ENCODE assay signal across 24 cellular contexts in the genomic region with DNA sequence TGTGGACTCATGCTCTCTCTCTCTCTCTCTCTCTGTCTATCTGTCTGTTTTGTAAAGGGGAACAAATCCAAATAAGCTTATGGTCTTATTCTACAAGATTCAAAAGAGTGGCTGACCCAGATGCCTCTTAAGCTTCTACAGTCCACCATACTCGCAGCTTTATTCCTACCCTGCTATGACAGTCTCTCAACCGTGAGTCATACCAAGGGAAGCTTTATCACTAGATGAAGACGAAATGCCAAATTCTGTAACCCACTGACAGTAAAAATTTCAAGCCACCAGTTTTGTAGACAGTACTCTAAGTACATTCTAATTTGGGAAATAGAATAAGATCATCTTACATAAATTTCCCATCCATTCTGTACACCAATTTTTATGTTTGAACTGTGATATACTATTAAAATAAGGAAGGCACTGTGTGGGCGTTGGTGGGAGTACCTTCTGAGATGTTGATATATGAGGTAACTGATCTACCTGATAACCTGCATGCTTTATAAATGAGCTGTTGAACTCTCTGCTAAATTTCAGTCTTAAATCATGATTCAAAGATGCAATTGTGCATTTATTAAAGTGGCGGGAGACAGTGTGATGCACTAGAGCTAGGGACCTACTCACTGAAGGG.
DNase-seq lines count a peak whose midpoint lies in the region; ATAC-seq and TF ChIP-seq lines count a peak whose summit lies in the region.
"Had no signal": no experiment of that assay in that cellular context is flagged by ENCODE, and none has a peak within 500 bp of the region (broad histone marks: within the 10 kb centered on the region; RNA-seq: fewer than 3 reads in every experiment).

No MANE protein-coding gene starts in this region.

- H3F3A ChIP-seq in smooth muscle cell (ENCODE audit: low read depth) = no peaks in the 10 kb centered on the region

- H3K4me1 Mint-ChIP-seq in CD8-positive, alpha-beta T cell (ENCODE audit: low read depth) = no peaks in the 10 kb centered on the region
- H3K4me1 Mint-ChIP-seq: CD14-positive monocyte had no signal

- no peak overlapping the region for H3K4me3 ChIP-seq in IMR-90 (ENCODE audit: insufficient read depth, low read depth, low read length)
- H3K4me3 ChIP-seq in RWPE2 (ENCODE audit: severe bottlenecking) = no peak overlapping the region
- no peak overlapping the region for H3K4me3 ChIP-seq in fibroblast of the aortic adventitia (ENCODE audit: low read depth, low read length)
- H3K4me3 ChIP-seq in smooth muscle cell = no peak overlapping the region
- no peak overlapping the region for H3K4me3 ChIP-seq in CD8-positive, alpha-beta T cell (ENCODE audit: low read depth, low read length)
- H3K4me3 ChIP-seq: lung, testis had no signal

- H3K4ac ChIP-seq in IMR-90 (ENCODE audit: low read depth, low read length) = no peak overlapping the region

- TF ChIP-seq RAD21 in IMR-90 (IDR thresholded peaks at IDR 0.05; ENCODE audit: low read length) = no peak

- no peak for TF ChIP-seq CTCF in IMR-90 (conservative IDR thresholded peaks at IDR 0.05; ENCODE audit: low read depth, low read length)
- no peak for TF ChIP-seq CTCF in RWPE2 (IDR thresholded peaks at IDR 0.05; ENCODE audit: poor library complexity, severe bottlenecking)
- TF ChIP-seq CTCF in fibroblast of the aortic adventitia (IDR thresholded peaks at IDR 0.05; ENCODE audit: insufficient read depth, low read length) = no peak
- no peak for TF ChIP-seq CTCF in smooth muscle cell (IDR thresholded peaks at IDR 0.05; ENCODE audit: borderline replicate concordance, insufficient read depth, poor library complexity, severe bottlenecking)
- TF ChIP-seq CTCF in CD8-positive, alpha-beta T cell (IDR thresholded peaks at IDR 0.05) = no peak

- dilution Hi-C loops in IMR-90 (cut with HindIII; ENCODE audit: low sequenced_read_pairs, unreplicated experiment) = no loop called here

- no peak overlapping the region for H3K27ac Mint-ChIP-seq in CD8-positive, alpha-beta T cell
- H3K27ac Mint-ChIP-seq: CD14-positive monocyte, IgD-negative memory B cell had no signal

- no peak overlapping the region for H4K8ac ChIP-seq in IMR-90 (ENCODE audit: low read depth in 2 of 2, low read length in 2 of 2)

- no peak overlapping the region for H2BK5ac ChIP-seq in IMR-90 (ENCODE audit: low read depth, low read length, poor library complexity, severe bottlenecking)

- no peak overlapping the region for H3K4me3 Mint-ChIP-seq in CD8-positive, alpha-beta T cell
- H3K4me3 Mint-ChIP-seq: CD14-positive monocyte, IgD-negative memory B cell had no signal

- TF ChIP-seq POLR2A in IMR-90 (IDR thresholded peaks at IDR 0.05; ENCODE audit: low read depth, low read length) = no peak

- H3K23ac ChIP-seq in IMR-90 (ENCODE audit: low read depth, low read length) = no peak overlapping the region

- H3K9ac ChIP-seq in IMR-90 (ENCODE audit: low read depth, low read length) = no peak overlapping the region
- peak overlapping the region; percentile 11 for H3K9ac ChIP-seq in smooth muscle cell (ENCODE audit: low read depth)

- H3K56ac ChIP-seq in IMR-90 (ENCODE audit: extremely low read depth, insufficient read depth, low read length) = no peak overlapping the region

- no peak overlapping the region for H2AK5ac ChIP-seq in IMR-90 (ENCODE audit: low read depth, low read length)

- no peaks in the 10 kb centered on the region for H3K79me2 ChIP-seq in smooth muscle cell (ENCODE audit: low read depth)

- H2BK120ac ChIP-seq in IMR-90 (ENCODE audit: low read depth, low read length) = peak overlapping the region; percentile 13; the same call in 1 of the 2 replicates

- H4K20me1 ChIP-seq in IMR-90 (ENCODE audit: insufficient read depth, low read length) (no peaks in the 10 kb centered on the region), smooth muscle cell (ENCODE audit: low read depth) (no peaks in the 10 kb centered on the region)

- peaks cover 2% of the 10 kb centered on the region for H3K27me3 Mint-ChIP-seq in CD8-positive, alpha-beta T cell (ENCODE audit: low read depth)

- H3K9me3 ChIP-seq in IMR-90 (ENCODE audit: control insufficient read depth, insufficient read depth, low read length) (no peaks in the 10 kb centered on the region), RWPE2 (ENCODE audit: severe bottlenecking) (no peaks in the 10 kb centered on the region), smooth muscle cell (replicated peaks; ENCODE audit: low read depth) (no peaks in the 10 kb centered on the region)
- H3K9me3 ChIP-seq in CD8-positive, alpha-beta T cell (ENCODE audit: low read length) = no peaks in the 10 kb centered on the region
- H3K9me3 ChIP-seq: neutrophil, testis had no signal

- intact Hi-C loops in IMR-90 (cut with micrococcal nuclease) = no loop called here
- intact Hi-C loops in CD8-positive, alpha-beta T cell (cut with DNase I, micrococcal nuclease) = no loop called here

- no peaks in the 10 kb centered on the region for H3K79me1 ChIP-seq in IMR-90 (ENCODE audit: low read depth in 1 of 2, low read length in 2 of 2)

- H2AFZ ChIP-seq in IMR-90 (replicated peaks; ENCODE audit: low read length, poor library complexity) (no peak overlapping the region), smooth muscle cell (ENCODE audit: low read depth) (no peak overlapping the region)

- no peaks in the 10 kb centered on the region for H3K4me1 ChIP-seq in IMR-90 (ENCODE audit: control insufficient read depth, insufficient read depth, low read length)
- peaks cover 4% of the 10 kb centered on the region for H3K4me1 ChIP-seq in RWPE2 (ENCODE audit: insufficient read depth, poor library complexity, severe bottlenecking)
- no peaks in the 10 kb centered on the region for H3K4me1 ChIP-seq in smooth muscle cell (ENCODE audit: low read depth)
- H3K4me1 ChIP-seq in CD8-positive, alpha-beta T cell (ENCODE audit: insufficient read depth, low read length) = no peaks in the 10 kb centered on the region
- H3K4me1 ChIP-seq: testis had no signal

- H3K4me2 ChIP-seq in IMR-90 (ENCODE audit: low read depth, low read length) = no peak overlapping the region
- no peak overlapping the region for H3K4me2 ChIP-seq in smooth muscle cell

- BruUV-seq in IMR-90 (replicated peaks; lab: Mats Ljungman, UMichigan) = no TSS peak

- 0 out of 2 replicates have a peak, but pooled peaks cover under 1% of the 10 kb centered on the region for H3K9me1 ChIP-seq in IMR-90 (ENCODE audit: insufficient read depth, low read length)

- CTCF ChIA-PET in IMR-90 (lab: Yijun Ruan, JAX) = interaction anchor here (0.7 kb wide), 1 partner anchor 8 kb away, joined by 3 read pairs; no protein-coding TSS in a partner anchor
- CTCF ChIA-PET in CD8-positive, alpha-beta T cell (lab: Charles Lee) = no interaction called here

- H3K36me3 Mint-ChIP-seq in CD8-positive, alpha-beta T cell = no peaks in the 10 kb centered on the region
- H3K36me3 Mint-ChIP-seq: CD14-positive monocyte, IgD-negative memory B cell had no signal

- H3K18ac ChIP-seq in IMR-90 (ENCODE audit: low read depth, low read length) = no peak overlapping the region

- H3K36me3 ChIP-seq in IMR-90 (ENCODE audit: control insufficient read depth, insufficient read depth, low read length) (no peaks in the 10 kb centered on the region), RWPE2 (ENCODE audit: low read depth) (no peaks in the 10 kb centered on the region), smooth muscle cell (ENCODE audit: low read depth) (no peaks in the 10 kb centered on the region)
- H3K36me3 ChIP-seq in CD8-positive, alpha-beta T cell (ENCODE audit: insufficient read depth, low read length) = no peaks in the 10 kb centered on the region
- H3K36me3 ChIP-seq: neutrophil had no signal

- no peak overlapping the region for H2BK20ac ChIP-seq in IMR-90 (ENCODE audit: low read depth, low read length)

- no peaks in the 10 kb centered on the region for H3K9me3 Mint-ChIP-seq in CD8-positive, alpha-beta T cell

- H4K91ac ChIP-seq in IMR-90 (ENCODE audit: insufficient read depth, low read depth, low read length) = no peak overlapping the region

- no peak overlapping the region for H3K14ac ChIP-seq in IMR-90 (replicated peaks; ENCODE audit: low read depth, low read length)

- no peak overlapping the region for H2BK15ac ChIP-seq in IMR-90 (ENCODE audit: low read depth, low read length)

- POLR2A ChIA-PET in IMR-90 (lab: Charles Lee; ENCODE audit: unreplicated experiment) = no interaction called here
- POLR2A ChIA-PET in CD8-positive, alpha-beta T cell (lab: Charles Lee) = no interaction called here

- peak; percentile 37 for DNase-seq in IMR-90
- no peak for DNase-seq in RWPE2 (ENCODE audit: low spot score)
- DNase-seq in fibroblast of the aortic adventitia (ENCODE audit: low read depth) = peak; percentile 27
- no peak for DNase-seq in smooth muscle cell (lab: John Stamatoyannopoulos, UW; ENCODE audit: unreplicated experiment)
- DNase-seq in NCI-H748 treated with DMSO at 0.1 percent for 48 hours (lab: John Stamatoyannopoulos, UW) = no peak
- no peak for DNase-seq in NK-92 (lab: John Stamatoyannopoulos, UW; ENCODE audit: unreplicated experiment)
- no peak for DNase-seq in CD8-positive, alpha-beta T cell
- DNase-seq: activated CD4-positive, alpha-beta T cell treated with anti-CD3 and anti-CD28 coated beads for 1 hour; activated naive CD4-positive, alpha-beta T cell treated with Interleukin-2 at 50 U/mL for 16 hours; activated T-cell treated with anti-CD3 and anti-CD28 coated beads, Interleukin-2, amount 50 U/mL, for 1 hour; kidney glomerular epithelial cell; NCI-H1105 treated with DMSO at 0.1 percent for 48 hours; NCI-H2029 treated with DMSO at 0.1 percent for 48 hours; NCI-H345; OCI-M1; small intestine; stimulated activated CD4-positive, alpha-beta T cell treated with anti-CD3 and anti-CD28 coated beads, Interleukin-2, amount 100 ng/mL, for 48 hours; stimulated activated naive CD4-positive, alpha-beta T cell; T-helper 1 cell; testis had no signal

- in situ Hi-C loops in IMR-90 (cut with MboI; ENCODE audit: low sequenced_read_pairs) = no loop called here

- H3K27ac ChIP-seq in IMR-90 (ENCODE audit: insufficient read depth, low read length) = no peak overlapping the region
- H3K27ac ChIP-seq in RWPE2 (ENCODE audit: poor library complexity, severe bottlenecking) = no peak overlapping the region
- H3K27ac ChIP-seq in smooth muscle cell (ENCODE audit: low read depth) = peak overlapping the region; percentile 62
- H3K27ac ChIP-seq in CD8-positive, alpha-beta T cell (ENCODE audit: low read depth, low read length) = no peak overlapping the region
- H3K27ac ChIP-seq: neutrophil, testis had no signal

- H4K5ac ChIP-seq in IMR-90 (ENCODE audit: low read depth, low read length) = no peak overlapping the region

- ATAC-seq in IMR-90 (ENCODE audit: low read depth) = no peak; the same call in 1 of the 2 replicates
- ATAC-seq in RWPE2 (ENCODE audit: low read depth) = peak; percentile 38; the same call in 1 of the 3 replicates
- no peak for ATAC-seq in CD8-positive, alpha-beta T cell

- H2AK9ac ChIP-seq in IMR-90 (replicated peaks; ENCODE audit: low read depth, low read length, poor library complexity) = no peak overlapping the region

- H3K27me3 ChIP-seq in IMR-90 (ENCODE audit: control insufficient read depth, insufficient read depth, low read length) (no peaks in the 10 kb centered on the region), RWPE2 (ENCODE audit: insufficient read depth, poor library complexity, severe bottlenecking) (no peaks in the 10 kb centered on the region), smooth muscle cell (ENCODE audit: low read depth) (no peaks in the 10 kb centered on the region)
- no peaks in the 10 kb centered on the region for H3K27me3 ChIP-seq in CD8-positive, alpha-beta T cell (ENCODE audit: insufficient read depth, low read length)
- H3K27me3 ChIP-seq: neutrophil, testis had no signal

- no CpG with 5 or more reads among the region's 5 CpGs for WGBS in IMR-90 (ENCODE audit: extremely low coverage in 2 of 2, insufficient read length in 1 of 2), 2 experiments
- 38% methylated on average over 5 of the region's 5 CpGs for WGBS in smooth muscle cell (ENCODE audit: low lambda C conversion rate)

Comparison
In these comparisons a context has a peak if more than half of its experiments do, and no peak if none do; other contexts are left out.
1. DNase-seq: peak in IMR-90 (single experiment) and fibroblast of the aortic adventitia (single experiment); none in RWPE2 (single experiment), smooth muscle cell (single experiment), NCI-H748 treated with DMSO at 0.1 percent for 48 hours (single experiment), NK-92 (single experiment) and CD8-positive, alpha-beta T cell (0 of 7).